Comparison of ENCODE assay signal across 8 cellular contexts in genomic region chr7:127651556-127652332, GRCh38. TPM values are rescaled to one million over a fixed set of nuclear protein-coding genes. Genes with fewer than 3 reads are reported as not detected.
A peak's percentile ranks its signal among the peaks of the same experiment; 100 is the strongest.
DNase-seq lines count a peak whose midpoint lies in the region; ATAC-seq and TF ChIP-seq lines count a peak whose summit lies in the region.

Gene SND1 (plus strand): TSS chr7:127652194. CDS start chr7:127652374, 180 bp downstream.

- peak within 1 kb of the TSS; percentile 96 for H3K27ac ChIP-seq in lung (ENCODE audit: low read depth in 1 of 2, low read length in 1 of 2)

- peaks cover 3 to 18% of the 10 kb centered on the region in 2 donors for H3K4me1 ChIP-seq in lung (ENCODE audit: control insufficient read depth in 2 of 2, insufficient read depth in 2 of 2, low read length in 2 of 2)

- CTCF ChIA-PET in activated CD8-positive, alpha-beta memory T cell treated with anti-CD3 and anti-CD28 coated beads for 36 hours (lab: Charles Lee) = no interaction called here

- DNase-seq in CMK (ENCODE audit: low read depth) = peak; percentile 90
- DNase-seq in GM20000 (ENCODE audit: low spot score) = peak; percentile 95
- DNase-seq in HT-29 (ENCODE audit: low spot score) = peak; percentile 99
- peak; percentile 92 to 93 for DNase-seq in NOMO-1 (lab: John Stamatoyannopoulos, UW; ENCODE audit: unreplicated experiment in 2 of 2)
- DNase-seq in effector CD8-positive, alpha-beta T cell (lab: John Stamatoyannopoulos, UW) = peak; percentile 96
- peak; percentile 100 for DNase-seq in lung (ENCODE audit: low spot score)
- peak; percentile 95 to 98 (median 97) for DNase-seq in stimulated activated CD4-positive, alpha-beta T cell treated with anti-CD3 and anti-CD28 coated beads, TNF-alpha, amount 100 ng/mL, for 48 hours (ENCODE audit: low read depth in 3 of 3)

- H3K36me3 ChIP-seq in lung (ENCODE audit: control insufficient read depth in 2 of 2, insufficient read depth in 2 of 2, low read length in 2 of 2) = no peaks in the 10 kb centered on the region

- 1% methylated on average over 66 to 67 of the region's 67 CpGs for WGBS in lung, 2 donors

- H3K9me3 ChIP-seq in lung (ENCODE audit: control insufficient read depth in 2 of 2, insufficient read depth in 1 of 2, low read length in 1 of 2) = no peaks in the 10 kb centered on the region

- H3K27me3 ChIP-seq in lung (ENCODE audit: control insufficient read depth, insufficient read depth) = no peaks in the 10 kb centered on the region

- peak within 1 kb of the TSS; percentile 89 for H3K4me3 ChIP-seq in lung

- TF ChIP-seq CTCF in GM20000 (IDR thresholded peaks at IDR 0.05; ENCODE audit: extremely low read depth, missing control alignments) (no peak), lung (IDR thresholded peaks at IDR 0.05; ENCODE audit: control extremely low read depth, extremely low read depth) (no peak)

- POLR2A ChIA-PET in activated CD8-positive, alpha-beta memory T cell treated with anti-CD3 and anti-CD28 coated beads for 36 hours (lab: Charles Lee) = interaction anchor here (0.5 to 0.6 kb wide), 2 partner anchors 57 to 134 kb away, joined by 3 to 7 read pairs; no protein-coding TSS in a partner anchor

- ATAC-seq in lung (ENCODE audit: insufficient read depth, low FRiP score) = peak; percentile 96

RNA-seq across cellular contexts. Expression of gene SND1, which starts in this region (rescaled TPM):
- total RNA-seq in HT-29 (2014; rRNA removed; shearing (Covaris generic)) = 178 and 193 TPM in 2 replicates
- total RNA-seq in activated CD8-positive, alpha-beta memory T cell treated with anti-CD3 and anti-CD28 coated beads for 36 hours = 100 to 1,000 TPM; 203 to 219 TPM
- total RNA-seq in lung = 100 to 1,000 TPM; 142 to 210 TPM
- polyA plus RNA-seq in lung = 100 to 1,000 TPM in 1 of 2 donors, 10 to 100 TPM in 1; 94.5 to 132 TPM

Comparison
In these comparisons a context has a peak if more than half of its experiments do, and no peak if none do; other contexts are left out.
1. Peak in every context shown above with its lines: DNase-seq, ATAC-seq, H3K4me3 ChIP-seq and H3K27ac ChIP-seq.